8 cellular contexts compared by ENCODE assay signal in the genomic region with DNA sequence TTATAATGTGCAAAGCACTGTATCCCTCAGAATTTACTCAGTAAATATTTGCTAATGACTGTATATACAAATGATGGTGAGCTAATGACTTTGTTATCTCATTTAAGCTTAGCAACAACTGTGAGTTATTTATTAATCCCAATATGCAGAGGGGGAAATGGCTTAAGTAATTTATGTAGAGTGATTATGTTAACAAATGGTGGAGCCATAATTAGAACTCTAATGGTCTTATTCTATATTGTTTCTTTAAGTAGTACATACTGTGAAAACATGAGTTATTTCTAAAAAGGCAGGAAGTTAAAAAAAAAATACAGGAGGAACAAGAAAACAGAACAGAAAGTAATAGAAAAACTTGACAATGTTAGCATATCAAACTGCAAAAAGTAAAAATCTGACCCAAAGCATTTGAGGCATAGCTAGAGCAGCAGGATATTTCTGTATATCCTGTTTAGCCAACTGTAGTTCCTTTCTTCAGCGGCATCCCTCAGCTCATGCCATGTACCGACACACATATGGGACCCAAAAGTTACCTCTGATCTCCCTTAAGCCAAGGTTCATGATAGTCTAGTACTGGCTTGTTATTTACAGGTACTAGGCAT.
DNase-seq lines count a peak whose midpoint lies in the region; ATAC-seq and TF ChIP-seq lines count a peak whose summit lies in the region.

No MANE protein-coding gene starts in this region.

- H3K4me3 Mint-ChIP-seq in immature natural killer cell, result peak overlapping the region in 3 of 5 donors; percentile 15 to 66 (median 46)
- no peak overlapping the region for H3K4me3 Mint-ChIP-seq in mesothelial cell of epicardium
- H3K4me3 Mint-ChIP-seq in stimulated activated effector memory CD8-positive, alpha-beta T cell treated with anti-CD3 and anti-CD28 coated beads, Interleukin-12 subunit alpha, Interleukin-12 subunit beta, amount 100 ng/mL, for 72 hours, result no peak overlapping the region

- H3K4me1 Mint-ChIP-seq in immature natural killer cell, result peaks cover 12 to 24% of the 10 kb centered on the region in 2 donors
- H3K4me1 Mint-ChIP-seq in mesothelial cell of epicardium, result no peaks in the 10 kb centered on the region
- H3K4me1 Mint-ChIP-seq in stimulated activated effector memory CD8-positive, alpha-beta T cell treated with anti-CD3 and anti-CD28 coated beads, Interleukin-12 subunit alpha, Interleukin-12 subunit beta, amount 100 ng/mL, for 72 hours, result peaks cover 12% of the 10 kb centered on the region

- H3K27me3 Mint-ChIP-seq in immature natural killer cell (ENCODE audit: low read depth in 3 of 3) (no peaks in the 10 kb centered on the region), mesothelial cell of epicardium (ENCODE audit: low read depth) (no peaks in the 10 kb centered on the region)

- DNase-seq in NCI-H146 (lab: John Stamatoyannopoulos, UW) (peak; percentile 85), immature natural killer cell (no peak), mesothelial cell of epicardium (ENCODE audit: low spot score in 2 of 2, unreplicated experiment in 2 of 2) (no peak), kidney tubule cell (ENCODE audit: low spot score) (no peak)
- DNase-seq in stimulated activated effector memory CD8-positive, alpha-beta T cell treated with anti-CD3 and anti-CD28 coated beads, Interleukin-12 subunit alpha, Interleukin-12 subunit beta, amount 100 ng/mL, for 72 hours (ENCODE audit: low spot score in 2 of 2), result no peak

- H3K27ac Mint-ChIP-seq in immature natural killer cell (peak overlapping the region; percentile 4 to 63 (median 57)), mesothelial cell of epicardium (no peak overlapping the region)
- no peak overlapping the region for H3K27ac Mint-ChIP-seq in stimulated activated effector memory CD8-positive, alpha-beta T cell treated with anti-CD3 and anti-CD28 coated beads, Interleukin-12 subunit alpha, Interleukin-12 subunit beta, amount 100 ng/mL, for 72 hours

- H3K36me3 Mint-ChIP-seq in immature natural killer cell (peaks cover 0 to 3% (median 0%) of the 10 kb centered on the region in 3 donors), mesothelial cell of epicardium (no peaks in the 10 kb centered on the region)
- H3K36me3 Mint-ChIP-seq in stimulated activated effector memory CD8-positive, alpha-beta T cell treated with anti-CD3 and anti-CD28 coated beads, Interleukin-12 subunit alpha, Interleukin-12 subunit beta, amount 100 ng/mL, for 72 hours, result no peaks in the 10 kb centered on the region

- TF ChIP-seq CTCF in mesothelial cell of epicardium (IDR thresholded peaks at IDR 0.05; ENCODE audit: unreplicated experiment), result no peak

- H3K9me3 Mint-ChIP-seq in immature natural killer cell, result no peaks in the 10 kb centered on the region
- H3K9me3 Mint-ChIP-seq in mesothelial cell of epicardium, result no peaks in the 10 kb centered on the region
- H3K9me3 Mint-ChIP-seq in stimulated activated effector memory CD8-positive, alpha-beta T cell treated with anti-CD3 and anti-CD28 coated beads, Interleukin-12 subunit alpha, Interleukin-12 subunit beta, amount 100 ng/mL, for 72 hours, result no peaks in the 10 kb centered on the region

- ATAC-seq in GM18498 (IDR thresholded peaks at IDR 0.05; ENCODE audit: unreplicated experiment) (peak; percentile 79), GM21717 (IDR thresholded peaks at IDR 0.05; ENCODE audit: unreplicated experiment) (peak; percentile 70), HG02571 (IDR thresholded peaks at IDR 0.05; ENCODE audit: unreplicated experiment) (no peak)
- no peak for ATAC-seq in stimulated activated effector memory CD8-positive, alpha-beta T cell treated with anti-CD3 and anti-CD28 coated beads, Interleukin-12 subunit alpha, Interleukin-12 subunit beta, amount 100 ng/mL, for 72 hours

Comparison
In these comparisons a context has a peak if more than half of its experiments do, and no peak if none do; other contexts are left out.
1. ATAC-seq: peak in GM18498 (single experiment) and GM21717 (single experiment); none in stimulated activated effector memory CD8-positive, alpha-beta T cell treated with anti-CD3 and anti-CD28 coated beads, Interleukin-12 subunit alpha, Interleukin-12 subunit beta, amount 100 ng/mL, for 72 hours (single experiment) and HG02571 (single experiment).
2. H3K27ac Mint-ChIP-seq: peak in immature natural killer cell (6 of 6); none in mesothelial cell of epicardium (single experiment) and stimulated activated effector memory CD8-positive, alpha-beta T cell treated with anti-CD3 and anti-CD28 coated beads, Interleukin-12 subunit alpha, Interleukin-12 subunit beta, amount 100 ng/mL, for 72 hours (single experiment).
3. H3K4me3 Mint-ChIP-seq: peak in immature natural killer cell (3 of 5); none in mesothelial cell of epicardium (single experiment) and stimulated activated effector memory CD8-positive, alpha-beta T cell treated with anti-CD3 and anti-CD28 coated beads, Interleukin-12 subunit alpha, Interleukin-12 subunit beta, amount 100 ng/mL, for 72 hours (single experiment).